ENCODE assay signal across 9 cellular contexts in genomic region chr10:20948723-20949327, GRCh38. TPM values are rescaled to one million over a fixed set of nuclear protein-coding genes. Genes with fewer than 3 reads are reported as not detected.
A peak's percentile ranks its signal among the peaks of the same experiment; 100 is the strongest.
DNase-seq lines count a peak whose midpoint lies in the region; ATAC-seq and TF ChIP-seq lines count a peak whose summit lies in the region.
"Had no signal": no experiment of that assay in that cellular context is flagged by ENCODE, and none has a peak within 500 bp of the region (broad histone marks: within the 10 kb centered on the region; RNA-seq: fewer than 3 reads in every experiment).

No MANE protein-coding gene starts in this region.

- DNase-seq in WERI-Rb-1 (peak; percentile 10), colonic mucosa (no peak), GDM1 (lab: John Stamatoyannopoulos, UW) (no peak), SW480 (ENCODE audit: low spot score) (no peak), NCI-H2107 treated with DMSO at 0.1 percent for 48 hours (lab: John Stamatoyannopoulos, UW; ENCODE audit: unreplicated experiment) (no peak)

- H3K36me3 ChIP-seq in WERI-Rb-1 (no peaks in the 10 kb centered on the region), colonic mucosa (no peaks in the 10 kb centered on the region)

- H3K9me3 ChIP-seq in WERI-Rb-1 (ENCODE audit: severe bottlenecking) (no peaks in the 10 kb centered on the region), colonic mucosa (no peaks in the 10 kb centered on the region)

- H3K4me3 ChIP-seq in WERI-Rb-1 (ENCODE audit: low read depth, low read length) (0 out of 2 replicates have a peak overlapping the region, but pooled peaks have one; percentile 6), colonic mucosa (no peak overlapping the region)

- ATAC-seq in GM18511 (IDR thresholded peaks at IDR 0.05; ENCODE audit: unreplicated experiment): peak; percentile 79
- ATAC-seq in GM21447 (IDR thresholded peaks at IDR 0.05; ENCODE audit: unreplicated experiment): peak; percentile 84
- ATAC-seq in HG03108 (IDR thresholded peaks at IDR 0.05; ENCODE audit: unreplicated experiment): peak; percentile 78

- TF ChIP-seq CTCF in WERI-Rb-1 (IDR thresholded peaks at IDR 0.05; ENCODE audit: low read depth, low read length) (no peak), colonic mucosa (IDR thresholded peaks at IDR 0.05) (no peak)

- H3K9ac ChIP-seq in colonic mucosa (ENCODE audit: low read depth in 2 of 2, low read length in 2 of 2): no peak overlapping the region

- H3K27me3 ChIP-seq in WERI-Rb-1 (ENCODE audit: insufficient read depth, low read depth, severe bottlenecking): no peaks in the 10 kb centered on the region
- no peaks in the 10 kb centered on the region for H3K27me3 ChIP-seq in colonic mucosa

- H3K27ac ChIP-seq in WERI-Rb-1 (no peak overlapping the region), colonic mucosa (no peak overlapping the region)

- no peaks in the 10 kb centered on the region for H3K4me1 ChIP-seq in colonic mucosa

- intact Hi-C loops in colonic mucosa (cut with DNase I): no loop called here

RNA-seq across cellular contexts. Expression of gene NEBL, which starts 51.7 kb away (rescaled TPM):
- total RNA-seq in colonic mucosa: 10 to 100 TPM; 14.1 to 26.6 TPM
- total RNA-seq: T-helper 1 cell treated with Interleukin-12 subunit alpha and Interleukin-12 subunit beta and Interleukin-4 antibody, amounts not matched to agents 30 ng/mL and 1 ng/mL, for 36 hours had no signal
